In genomic region chr12:4280351-4281163, GRCh38 we compare ENCODE assay signal across 13 cellular contexts. TPM values are rescaled to one million over a fixed set of nuclear protein-coding genes. Genes with fewer than 3 reads are reported as not detected.
DNase-seq lines count a peak whose midpoint lies in the region; ATAC-seq and TF ChIP-seq lines count a peak whose summit lies in the region.
"Had no signal": no experiment of that assay in that cellular context is flagged by ENCODE, and none has a peak within 500 bp of the region (broad histone marks: within the 10 kb centered on the region; RNA-seq: fewer than 3 reads in every experiment).

No MANE protein-coding gene starts in this region.

- H3K9me3 ChIP-seq in lung (ENCODE audit: control insufficient read depth in 2 of 2, insufficient read depth in 1 of 2, low read length in 1 of 2) = no peaks in the 10 kb centered on the region
- no peaks in the 10 kb centered on the region for H3K9me3 ChIP-seq in subcutaneous abdominal adipose tissue (ENCODE audit: control insufficient read depth in 5 of 5, low read length in 5 of 5)
- H3K9me3 ChIP-seq: psoas muscle had no signal

- H3K27ac ChIP-seq in cingulate gyrus (ENCODE audit: low read depth, low read length) (peak overlapping the region; percentile 39), lung (ENCODE audit: low read depth in 1 of 2, low read length in 1 of 2) (peak overlapping the region; percentile 18 to 83), subcutaneous abdominal adipose tissue (ENCODE audit: low read depth, low read length) (peak overlapping the region; percentile 76)
- H3K27ac ChIP-seq: psoas muscle had no signal

- H3K36me3 ChIP-seq in lung (ENCODE audit: control insufficient read depth in 2 of 2, insufficient read depth in 2 of 2, low read length in 2 of 2) = peaks cover 6 to 15% of the 10 kb centered on the region in 2 donors
- peaks cover 5 to 47% (median 27%) of the 10 kb centered on the region in 5 donors for H3K36me3 ChIP-seq in subcutaneous abdominal adipose tissue (ENCODE audit: control insufficient read depth in 5 of 5, insufficient read depth in 5 of 5, low read length in 5 of 5)

- WGBS in lung, 2 donors = 53 to 70% methylated on average over 15 of the region's 15 CpGs

- peaks cover 94% of the 10 kb centered on the region for H3K36me3 Mint-ChIP-seq in activated CD8-positive, alpha-beta memory T cell treated with anti-CD3 and anti-CD28 coated beads, Interleukin-2, amount 10 ng/mL, durations not matched to agents 7 days and 5 days

- ATAC-seq in activated CD8-positive, alpha-beta memory T cell treated with anti-CD3 and anti-CD28 coated beads, Interleukin-2, amount 10 ng/mL, durations not matched to agents 7 days and 5 days = no peak
- ATAC-seq in lung (ENCODE audit: insufficient read depth, low FRiP score) (no peak), HG03442 (IDR thresholded peaks at IDR 0.05; ENCODE audit: unreplicated experiment) (no peak)

- DNase-seq in activated CD8-positive, alpha-beta memory T cell treated with anti-CD3 and anti-CD28 coated beads, Interleukin-2, amount 10 ng/mL, durations not matched to agents 7 days and 5 days = no peak
- DNase-seq in activated CD8-positive, alpha-beta memory T cell treated with anti-CD3 and anti-CD28 coated beads for 24 hours = no peak
- DNase-seq in lung (ENCODE audit: low spot score) = no peak
- no peak for DNase-seq in H4 (ENCODE audit: low spot score)
- no peak for DNase-seq in activated CD4-positive, alpha-beta T cell treated with anti-CD3 and anti-CD28 coated beads, Interleukin-2, amount 50 U/mL, for 48 hours
- DNase-seq: GF-D8, NCI-H2107, SIG-M5 had no signal

- H3K4me3 ChIP-seq in lung (no peak overlapping the region), subcutaneous abdominal adipose tissue (ENCODE audit: low read depth in 1 of 5, low read length in 5 of 5) (peak overlapping the region in 1 of 5 donors; percentile 17)
- H3K4me3 ChIP-seq: psoas muscle had no signal

- H3K4me3 Mint-ChIP-seq in activated CD8-positive, alpha-beta memory T cell treated with anti-CD3 and anti-CD28 coated beads, Interleukin-2, amount 10 ng/mL, durations not matched to agents 7 days and 5 days = peak overlapping the region; percentile 8

- CTCF ChIA-PET in activated CD8-positive, alpha-beta memory T cell treated with anti-CD3 and anti-CD28 coated beads, Interleukin-2, amount 10 ng/mL, durations not matched to agents 7 days and 5 days (lab: Charles Lee) = interaction anchor here (1.0 to 7.2 kb wide), 4 partner anchors 12 to 394 kb away, joined by 3 to 97 read pairs (median 50); no protein-coding TSS in a partner anchor

- no peaks in the 10 kb centered on the region for H3K27me3 ChIP-seq in lung (ENCODE audit: control insufficient read depth, insufficient read depth)
- peaks cover 0 to 4% (median 0%) of the 10 kb centered on the region in 5 donors for H3K27me3 ChIP-seq in subcutaneous abdominal adipose tissue (ENCODE audit: control insufficient read depth in 5 of 5, insufficient read depth in 4 of 5, low read length in 5 of 5)

- TF ChIP-seq CTCF in lung (IDR thresholded peaks at IDR 0.05; ENCODE audit: control extremely low read depth, extremely low read depth) = no peak

- H3K27ac Mint-ChIP-seq in activated CD8-positive, alpha-beta memory T cell treated with anti-CD3 and anti-CD28 coated beads, Interleukin-2, amount 10 ng/mL, durations not matched to agents 7 days and 5 days = peak overlapping the region; percentile 24

- no peaks in the 10 kb centered on the region for H3K9me3 Mint-ChIP-seq in activated CD8-positive, alpha-beta memory T cell treated with anti-CD3 and anti-CD28 coated beads, Interleukin-2, amount 10 ng/mL, durations not matched to agents 7 days and 5 days (ENCODE audit: low read depth)

- H3K9ac ChIP-seq in subcutaneous abdominal adipose tissue (ENCODE audit: low read length in 5 of 5) = peak overlapping the region in 4 of 5 donors; percentile 26 to 63 (median 36)

- peaks cover 87% of the 10 kb centered on the region for H3K4me1 Mint-ChIP-seq in activated CD8-positive, alpha-beta memory T cell treated with anti-CD3 and anti-CD28 coated beads, Interleukin-2, amount 10 ng/mL, durations not matched to agents 7 days and 5 days

- peaks cover 8 to 16% of the 10 kb centered on the region in 2 donors for H3K4me1 ChIP-seq in lung (ENCODE audit: control insufficient read depth in 2 of 2, insufficient read depth in 2 of 2, low read length in 2 of 2)
- peaks cover 4 to 77% (median 64%) of the 10 kb centered on the region in 5 donors for H3K4me1 ChIP-seq in subcutaneous abdominal adipose tissue (ENCODE audit: control insufficient read depth in 5 of 5, insufficient read depth in 5 of 5, low read length in 5 of 5)

- no peaks in the 10 kb centered on the region for H3K27me3 Mint-ChIP-seq in activated CD8-positive, alpha-beta memory T cell treated with anti-CD3 and anti-CD28 coated beads, Interleukin-2, amount 10 ng/mL, durations not matched to agents 7 days and 5 days

RNA-seq across cellular contexts. Expression of gene CCND2, which starts 7.0 kb away (rescaled TPM):
- 100 to 1,000 TPM; 492 to 862 TPM for total RNA-seq in activated CD8-positive, alpha-beta memory T cell treated with anti-CD3 and anti-CD28 coated beads, Interleukin-2, amount 10 ng/mL, durations not matched to agents 7 days and 5 days
- total RNA-seq in lung = 100 to 1,000 TPM in 1 of 2 donors, 10 to 100 TPM in 1; 93.9 to 113 TPM
- 1 to 10 TPM; 6.1 to 9.5 TPM for polyA plus RNA-seq in lung
- 92.1 and 98.0 TPM in 2 replicates for total RNA-seq in H4 (2014; rRNA removed; shearing (Covaris generic))
- total RNA-seq: HT-29 had no signal

RNA-seq across cellular contexts. Expression of gene TIGAR, which starts 40.5 kb away (rescaled TPM):
- 10 to 100 TPM in 1 of 2 experiments, 1 to 10 TPM in 1; 7.6 to 18.1 TPM for total RNA-seq in activated CD8-positive, alpha-beta memory T cell treated with anti-CD3 and anti-CD28 coated beads, Interleukin-2, amount 10 ng/mL, durations not matched to agents 7 days and 5 days
- 1 to 10 TPM; 1.6 to 9.1 TPM for total RNA-seq in lung
- 1 to 10 TPM; 4.2 to 8.9 TPM for polyA plus RNA-seq in lung
- 8.0 and 15.4 TPM in 2 replicates for total RNA-seq in H4 (2014; rRNA removed; shearing (Covaris generic))
